ENCODE assay signal across 12 cellular contexts in the genomic region with DNA sequence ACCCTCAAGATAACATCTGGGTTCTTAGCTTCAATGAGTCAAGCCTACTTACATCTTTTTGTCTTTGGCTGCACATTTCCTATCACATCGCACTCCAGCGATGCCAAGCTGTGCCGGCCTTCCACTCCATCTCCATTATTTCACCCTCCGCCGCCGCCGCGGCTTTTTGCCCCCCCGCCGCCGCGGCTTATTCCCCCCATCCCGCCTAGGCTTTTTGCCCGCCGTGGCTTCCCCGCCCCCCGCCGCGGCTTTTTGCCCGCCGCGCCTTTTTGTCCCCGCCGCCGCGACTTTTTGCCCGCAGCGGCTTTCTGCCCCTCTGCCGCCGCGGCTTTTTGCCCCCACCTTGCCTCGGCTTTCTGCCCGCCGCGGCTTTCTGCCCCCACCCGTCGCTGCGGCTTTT. TPM values are rescaled to one million over a fixed set of nuclear protein-coding genes. Genes with fewer than 3 reads are reported as not detected.
DNase-seq lines count a peak whose midpoint lies in the region; ATAC-seq and TF ChIP-seq lines count a peak whose summit lies in the region.
"Not testable (repeated sequence)": the region's sequence is repeated elsewhere in the genome, so short reads cannot be mapped to it uniquely, and the experiment has no call there.
"Had no signal": no experiment of that assay in that cellular context is flagged by ENCODE, and none has a peak within 500 bp of the region (broad histone marks: within the 10 kb centered on the region; RNA-seq: fewer than 3 reads in every experiment).

No MANE protein-coding gene starts in this region.

- peak overlapping the region; percentile 35 for H3K4me3 ChIP-seq in HEK293 (ENCODE audit: low read depth, low read length)
- H3K4me3 ChIP-seq in effector memory CD4-positive, alpha-beta T cell (ENCODE audit: insufficient read depth, low read depth, low read length, poor library complexity, severe bottlenecking); lower lobe of right lung; spleen: not testable (repeated sequence)

- H3K27ac Mint-ChIP-seq in WTC11, result not testable (repeated sequence)

- H3K9me3 Mint-ChIP-seq in WTC11, result not testable (repeated sequence)

- POLR2A ChIA-PET in HEK293 (lab: Yijun Ruan, JAX); WTC11 (lab: Charles Lee): not testable (repeated sequence)

- not testable (repeated sequence) for ATAC-seq in WTC11; lower lobe of right lung; stimulated activated naive CD8-positive, alpha-beta T cell treated with anti-CD3 and anti-CD28 coated beads, Interleukin-15, Interleukin-2, amounts not matched to agents 100 U/mL and 50 U/mL, for 24 hours

- not testable (repeated sequence) for H3K4me3 Mint-ChIP-seq in WTC11

- H3K9me3 ChIP-seq in HEK293 (ENCODE audit: control insufficient read depth, insufficient read depth, low read depth, low read length); effector memory CD4-positive, alpha-beta T cell (ENCODE audit: control insufficient read depth, low read length); lower lobe of right lung; spleen: not testable (repeated sequence)

- CTCF ChIA-PET in HEK293 (lab: Yijun Ruan, JAX); WTC11 (lab: Charles Lee): not testable (repeated sequence)

- not testable (repeated sequence) for H3K27me3 ChIP-seq in effector memory CD4-positive, alpha-beta T cell (replicated peaks; ENCODE audit: control insufficient read depth, insufficient read depth, low read length, poor library complexity, severe bottlenecking); lower lobe of right lung (ENCODE audit: low read depth); spleen (replicated peaks in 1 of 7)

- peak; percentile 1 for DNase-seq in WTC11 (ENCODE audit: low spot score)
- DNase-seq in activated CD8-positive, alpha-beta memory T cell treated with anti-CD3 and anti-CD28 coated beads, Interleukin-2, amount 50 U/mL, for 4 hours, result peak; percentile 4
- peak; percentile 61 for DNase-seq in activated effector memory CD4-positive, alpha-beta T cell treated with anti-CD3 and anti-CD28 coated beads, Interleukin-2, amount 50 U/mL, for 16 hours
- peak in 2 of 3 donors; percentile 0 for DNase-seq in effector memory CD4-positive, alpha-beta T cell
- peak; percentile 5 for DNase-seq in lower lobe of right lung
- peak; percentile 6 for DNase-seq in spleen
- DNase-seq in stimulated activated naive CD8-positive, alpha-beta T cell treated with anti-CD3 and anti-CD28 coated beads, Interleukin-15, Interleukin-2, amounts not matched to agents 100 U/mL and 50 U/mL, for 24 hours, result peak; percentile 1

- not testable (repeated sequence) for H3K27me3 Mint-ChIP-seq in WTC11 (ENCODE audit: low read depth)

- 1 to 2% (median 2%) methylated on average over 18 to 21 of the region's 38 CpGs; no CpG with 5 or more reads in 2 of the 5 donors for WGBS in spleen, 5 donors

- H3K27ac ChIP-seq in HEK293 (ENCODE audit: extremely low read depth, low read depth, low read length); effector memory CD4-positive, alpha-beta T cell (ENCODE audit: insufficient read depth, low read length, poor library complexity, severe bottlenecking); lower lobe of right lung; spleen: not testable (repeated sequence)

- H3K4me1 Mint-ChIP-seq in WTC11, result not testable (repeated sequence)

- TF ChIP-seq POLR2A in spleen (IDR thresholded peaks at IDR 0.05), result not testable (repeated sequence)

- not testable (repeated sequence) for H3K36me3 ChIP-seq in HEK293 (ENCODE audit: control insufficient read depth in 2 of 2, insufficient read depth in 1 of 2, low read length in 2 of 2); effector memory CD4-positive, alpha-beta T cell (ENCODE audit: control insufficient read depth, insufficient read depth, low read length); lower lobe of right lung; spleen

- H3K4me1 ChIP-seq in HEK293 (ENCODE audit: control insufficient read depth, insufficient read depth, low read length); effector memory CD4-positive, alpha-beta T cell (ENCODE audit: control insufficient read depth, insufficient read depth, low read length, poor library complexity, severe bottlenecking); lower lobe of right lung; spleen: not testable (repeated sequence)

- H3K36me3 Mint-ChIP-seq in WTC11, result not testable (repeated sequence)

- intact Hi-C loops in lower lobe of right lung (cut with DNase I); spleen (cut with DNase I; ENCODE audit: low total_unique reads): not testable (repeated sequence)

- TF ChIP-seq CTCF in HEK293 (tag by site-specific recombination; IDR thresholded peaks at IDR 0.05); WTC11 (IDR thresholded peaks at IDR 0.05); lower lobe of right lung (IDR thresholded peaks at IDR 0.05); spleen (IDR thresholded peaks at IDR 0.05 in 8 of 11, conservative IDR thresholded peaks at IDR 0.05 in 3 of 11): not testable (repeated sequence)

RNA-seq across cellular contexts. Expression of a gene that starts 50.8 kb away (rescaled TPM):
- total RNA-seq in WTC11 (2021) (not detected in 3 replicates), lower lobe of right lung (not detected), spleen (under 1 TPM in 1 of 7 donors, not detected in 6; 0.54 TPM)
- polyA plus RNA-seq in spleen, result under 1 TPM in 1 of 3 donors, not detected in 2; 0.30 TPM
- total RNA-seq: A172, H1, LHCN-M2 had no signal
- polyA plus RNA-seq: BJ, H1 had no signal

Comparison
In these comparisons a context has a peak if more than half of its experiments do, and no peak if none do; other contexts are left out.
1. DNase-seq: peak in every context shown above with its lines; median percentile 61 in activated effector memory CD4-positive, alpha-beta T cell treated with anti-CD3 and anti-CD28 coated beads, Interleukin-2, amount 50 U/mL, for 16 hours; 6 in spleen; 5 in lower lobe of right lung; 4 in activated CD8-positive, alpha-beta memory T cell treated with anti-CD3 and anti-CD28 coated beads, Interleukin-2, amount 50 U/mL, for 4 hours; 1 in WTC11; 1 in stimulated activated naive CD8-positive, alpha-beta T cell treated with anti-CD3 and anti-CD28 coated beads, Interleukin-15, Interleukin-2, amounts not matched to agents 100 U/mL and 50 U/mL, for 24 hours; 0 in effector memory CD4-positive, alpha-beta T cell.